ENCODE assay signal across 8 cellular contexts in genomic region chr1:16351994-16352841, GRCh38. TPM values are rescaled to one million over a fixed set of nuclear protein-coding genes. Genes with fewer than 3 reads are reported as not detected.
DNase-seq lines count a peak whose midpoint lies in the region; ATAC-seq lines count a peak whose summit lies in the region.

Gene FBXO42, minus strand, starts transcription at chr1:16352480. Its CDS starts 37,062 bp downstream, at chr1:16315418.

- peaks cover 8% of the 10 kb centered on the region for H3K4me1 ChIP-seq in effector memory CD4-positive, alpha-beta T cell (ENCODE audit: control insufficient read depth, insufficient read depth, low read length, poor library complexity, severe bottlenecking)

- H3K4me3 ChIP-seq in effector memory CD4-positive, alpha-beta T cell (ENCODE audit: insufficient read depth, low read depth, low read length, poor library complexity, severe bottlenecking), result peak within 1 kb of the TSS; percentile 91

- peaks cover 14% of the 10 kb centered on the region for H3K4me1 Mint-ChIP-seq in memory B cell

- peak within 1 kb of the TSS; percentile 92 for H3K27ac Mint-ChIP-seq in memory B cell

- no peaks in the 10 kb centered on the region for H3K27me3 Mint-ChIP-seq in memory B cell

- ATAC-seq in GM21360 (IDR thresholded peaks at IDR 0.05; ENCODE audit: unreplicated experiment) (peak; percentile 89), memory B cell (ENCODE audit: low read depth) (peak; percentile 91)

- no peaks in the 10 kb centered on the region for H3K36me3 ChIP-seq in effector memory CD4-positive, alpha-beta T cell (ENCODE audit: control insufficient read depth, insufficient read depth, low read length)

- peak within 1 kb of the TSS; percentile 86 for H3K27ac ChIP-seq in effector memory CD4-positive, alpha-beta T cell (ENCODE audit: insufficient read depth, low read length, poor library complexity, severe bottlenecking)

- DNase-seq in COLO829 (ENCODE audit: low spot score) (peak; percentile 69), HT1080 (ENCODE audit: low read depth) (peak; percentile 92), memory B cell (ENCODE audit: low spot score in 2 of 2) (peak; percentile 86 to 91)
- peak; percentile 86 for DNase-seq in NK-92 treated with Interleukin-12 subunit alpha and Interleukin-12 subunit beta, amount 100 ng/mL, for 24 hours (lab: John Stamatoyannopoulos, UW)
- peak; percentile 95 for DNase-seq in activated CD8-positive, alpha-beta memory T cell treated with anti-CD3 and anti-CD28 coated beads for 24 hours
- peak; percentile 85 to 89 (median 85) for DNase-seq in effector memory CD4-positive, alpha-beta T cell
- DNase-seq in stimulated activated CD8-positive, alpha-beta memory T cell treated with anti-CD3 and anti-CD28 coated beads, Interleukin-12 subunit alpha, Interleukin-12 subunit beta, amount 100 ng/mL, for 24 hours (ENCODE audit: extremely low read depth), result peak; percentile 73

- H3K36me3 Mint-ChIP-seq in memory B cell, result no peaks in the 10 kb centered on the region

- H3K9me3 Mint-ChIP-seq in memory B cell, result no peaks in the 10 kb centered on the region

- H3K4me3 Mint-ChIP-seq in memory B cell, result peak within 1 kb of the TSS; percentile 93

- no peaks in the 10 kb centered on the region for H3K27me3 ChIP-seq in effector memory CD4-positive, alpha-beta T cell (replicated peaks; ENCODE audit: control insufficient read depth, insufficient read depth, low read length, poor library complexity, severe bottlenecking)

- H3K9me3 ChIP-seq in effector memory CD4-positive, alpha-beta T cell (ENCODE audit: control insufficient read depth, low read length), result no peaks in the 10 kb centered on the region

RNA-seq across cellular contexts. Expression of gene FBXO42, which starts in this region (rescaled TPM):
- 9.7 and 12.8 TPM in 2 replicates for total RNA-seq in HT1080 (2014; rRNA removed; shearing (Covaris generic))
- polyA plus RNA-seq in HT1080 (2015; cell fraction: cytosol; rRNA removed), result 8.7 and 15.1 TPM in 2 replicates
- 13.2 TPM in 2 replicates for polyA plus RNA-seq in HT1080 (2015; cell fraction: nucleus; rRNA removed)

Comparison
In these comparisons a context has a peak if more than half of its experiments do, and no peak if none do; other contexts are left out.
1. Peak in every context shown above with its lines: DNase-seq, ATAC-seq, H3K4me3 ChIP-seq and H3K27ac ChIP-seq.